Comparison of ENCODE assay signal across 2 cellular contexts in genomic region chr9:114621561-114621960, GRCh38.
A peak's percentile ranks its signal among the peaks of the same experiment; 100 is the strongest.
TF ChIP-seq lines count a peak whose summit lies in the region.

No MANE protein-coding gene starts in this region.

TF ChIP-seq in HEK293, 187 proteins besides CTCF, POLR2A, EP300 and RAD21:
- TF ChIP-seq ZNF239 (tag by site-specific recombination; IDR thresholded peaks at IDR 0.05) (no peak), ZNF623 (tag by site-specific recombination; IDR thresholded peaks at IDR 0.05) (peak; percentile 90)
TF ChIP-seq in HEK293: peak in this region for 1.

TF ChIP-seq in GM12878, 131 proteins besides CTCF, POLR2A, EP300 and RAD21:
- TF ChIP-seq IKZF2 (IDR thresholded peaks at IDR 0.05) = no peak
- TF ChIP-seq PAX5 (IDR thresholded peaks at IDR 0.05; ENCODE audit: borderline replicate concordance, low read depth, low read length) = no peak
- no peak for TF ChIP-seq PBX3 (IDR thresholded peaks at IDR 0.05; ENCODE audit: insufficient replicate concordance, low read depth, low read length)
- no peak for TF ChIP-seq HDGF (IDR thresholded peaks at IDR 0.05)
